Comparison of ENCODE assay signal across 18 cellular contexts in genomic region chr2:42223822-42224268, GRCh38. TPM values are rescaled to one million over a fixed set of nuclear protein-coding genes. Genes with fewer than 3 reads are reported as not detected.
DNase-seq lines count a peak whose midpoint lies in the region; ATAC-seq, FAIRE-seq and TF ChIP-seq lines count a peak whose summit lies in the region.
"Had no signal": no experiment of that assay in that cellular context is flagged by ENCODE, and none has a peak within 500 bp of the region (broad histone marks: within the 10 kb centered on the region; RNA-seq: fewer than 3 reads in every experiment).

No MANE protein-coding gene starts in this region.

- no peak for TF ChIP-seq POLR2A in endothelial cell of umbilical vein (IDR thresholded peaks at IDR 0.05; ENCODE audit: low read depth, low read length)

- TF ChIP-seq CTCF in PC-9 (conservative IDR thresholded peaks at IDR 0.05) (no peak), endothelial cell of umbilical vein (IDR thresholded peaks at IDR 0.05; ENCODE audit: extremely low read depth in 1 of 2, insufficient read depth in 1 of 2, low read depth in 1 of 2, low read length in 2 of 2) (no peak)

- no peaks in the 10 kb centered on the region for H3K9me2 ChIP-seq in PC-9 (ENCODE audit: insufficient read depth)

- H3K4me1 ChIP-seq in PC-9 (replicated peaks; ENCODE audit: insufficient read depth) (no peaks in the 10 kb centered on the region), endothelial cell of umbilical vein (ENCODE audit: control insufficient read depth, extremely low read depth, insufficient read depth, low read length) (peaks cover 13% of the 10 kb centered on the region), skeletal muscle satellite cell (ENCODE audit: control insufficient read depth, insufficient read depth, low read length) (peaks cover 24% of the 10 kb centered on the region)

- POLR2A ChIA-PET in PC-9 (lab: Charles Lee; ENCODE audit: unreplicated experiment) (no interaction called here), endothelial cell of umbilical vein (lab: Charles Lee) (no interaction called here)

- H3K27me3 ChIP-seq in PC-9 (ENCODE audit: insufficient read depth, low read depth) (no peaks in the 10 kb centered on the region), endothelial cell of umbilical vein (ENCODE audit: control insufficient read depth in 2 of 2, insufficient read depth in 2 of 2, low read length in 2 of 2) (no peaks in the 10 kb centered on the region), skeletal muscle satellite cell (ENCODE audit: control insufficient read depth, insufficient read depth, low read length) (no peaks in the 10 kb centered on the region)
- H3K27me3 ChIP-seq: tibial nerve had no signal

- H3K4me2 ChIP-seq in PC-9 = no peak overlapping the region
- peak overlapping the region; percentile 53 for H3K4me2 ChIP-seq in endothelial cell of umbilical vein (ENCODE audit: insufficient read depth, low read length)
- H3K4me2 ChIP-seq in skeletal muscle satellite cell (ENCODE audit: low read length) = peak overlapping the region; percentile 46
- H3K4me2 ChIP-seq: GM23338 had no signal

- H3K9me1 ChIP-seq in endothelial cell of umbilical vein (replicated peaks; ENCODE audit: control insufficient read depth, extremely low read depth, insufficient read depth, low read length) = no peaks in the 10 kb centered on the region

- H4K20me1 ChIP-seq in PC-9 (ENCODE audit: insufficient read depth) (no peaks in the 10 kb centered on the region; the same call in 1 of the 2 replicates), endothelial cell of umbilical vein (replicated peaks; ENCODE audit: control insufficient read depth, extremely low read depth, insufficient read depth, low read length) (no peaks in the 10 kb centered on the region)

- H3K9ac ChIP-seq in endothelial cell of umbilical vein (replicated peaks; ENCODE audit: extremely low read depth, insufficient read depth, low read length) = no peak overlapping the region
- peak overlapping the region; percentile 28 for H3K9ac ChIP-seq in skeletal muscle satellite cell (ENCODE audit: low read depth, low read length)

- H2AFZ ChIP-seq in PC-9 = no peak overlapping the region
- no peak overlapping the region for H2AFZ ChIP-seq in endothelial cell of umbilical vein (ENCODE audit: low read depth, low read length)
- H2AFZ ChIP-seq: GM23338 had no signal

- FAIRE-seq in endothelial cell of umbilical vein (lab: Jason Lieb, UNC) = peak; percentile 28

- peak overlapping the region; percentile 24; the same call in 1 of the 2 replicates for H3K27ac ChIP-seq in PC-9
- peak overlapping the region; percentile 12 for H3K27ac ChIP-seq in endothelial cell of umbilical vein (ENCODE audit: insufficient read depth, low read depth, low read length)
- H3K27ac ChIP-seq: lower lobe of right lung, tibial nerve had no signal

- BruUV-seq in PC-9 (replicated peaks; lab: Mats Ljungman, UMichigan) (no TSS peak), endothelial cell of umbilical vein (replicated peaks; lab: Mats Ljungman, UMichigan) (no TSS peak)

- intact Hi-C loops in PC-9 (cut with micrococcal nuclease; ENCODE audit: unreplicated experiment) (no loop called here), endothelial cell of umbilical vein (cut with micrococcal nuclease) (no loop called here)

- H3K79me2 ChIP-seq in PC-9 (ENCODE audit: low read depth) (peaks cover 31% of the 10 kb centered on the region), endothelial cell of umbilical vein (ENCODE audit: control insufficient read depth, insufficient read depth, low read length) (peaks cover 6% of the 10 kb centered on the region)

- H3F3A ChIP-seq in PC-9 (ENCODE audit: insufficient read depth, low read depth) = peaks cover 20% of the 10 kb centered on the region; the same call in 1 of the 2 replicates

- H3K4me3 ChIP-seq in PC-9 (no peak overlapping the region), endothelial cell of umbilical vein (replicated peaks in 1 of 3; ENCODE audit: insufficient read depth in 1 of 3, low read depth in 1 of 3, low read length in 3 of 3) (no peak overlapping the region), skeletal muscle satellite cell (ENCODE audit: low read length) (no peak overlapping the region)
- H3K4me3 ChIP-seq: GM23338, lower lobe of right lung, tibial nerve had no signal

- H3K9me3 ChIP-seq in PC-9 (ENCODE audit: insufficient read depth, low read depth) = no peaks in the 10 kb centered on the region
- no peaks in the 10 kb centered on the region for H3K9me3 ChIP-seq in endothelial cell of umbilical vein (replicated peaks; ENCODE audit: control insufficient read depth, insufficient read depth, low read length)
- H3K9me3 ChIP-seq in skeletal muscle satellite cell (replicated peaks; ENCODE audit: low read length) = no peaks in the 10 kb centered on the region
- H3K9me3 ChIP-seq: lower lobe of right lung, tibial nerve had no signal

- CTCF ChIA-PET in PC-9 (lab: Charles Lee) = no interaction called here
- CTCF ChIA-PET in endothelial cell of umbilical vein (lab: Charles Lee) = interaction anchor here (1.3 to 1.9 kb wide), 2 partner anchors 10 to 105 kb away, joined by 5 to 7 read pairs; no protein-coding TSS in a partner anchor

- ATAC-seq in activated CD4-positive, CD25-positive, alpha-beta regulatory T cell treated with anti-CD3 and anti-CD28 coated beads, Interleukin-2, amount 50 U/mL, for 24 hours = peak; percentile 36 to 54
- ATAC-seq in GM18909 (IDR thresholded peaks at IDR 0.05; ENCODE audit: poor library complexity, unreplicated experiment) (no peak), GM21447 (IDR thresholded peaks at IDR 0.05; ENCODE audit: unreplicated experiment) (no peak)
- ATAC-seq: GM23338, lower lobe of right lung, Right ventricle myocardium inferior had no signal

- H3K36me3 ChIP-seq in PC-9 (ENCODE audit: low read depth) (no peaks in the 10 kb centered on the region), endothelial cell of umbilical vein (ENCODE audit: control insufficient read depth in 2 of 2, extremely low read depth in 1 of 2, insufficient read depth in 2 of 2, low read length in 2 of 2) (no peaks in the 10 kb centered on the region), skeletal muscle satellite cell (ENCODE audit: insufficient read depth, low read length) (no peaks in the 10 kb centered on the region)
- H3K36me3 ChIP-seq: lower lobe of right lung, tibial nerve had no signal

- DNase-seq in activated CD4-positive, CD25-positive, alpha-beta regulatory T cell treated with anti-CD3 and anti-CD28 coated beads, Interleukin-2, amount 50 U/mL, for 72 hours = no peak
- DNase-seq in PC-9 = no peak
- peak; percentile 64 for DNase-seq in endothelial cell of umbilical vein (ENCODE audit: low read depth, low spot score)
- DNase-seq in T1000 (lab: John Stamatoyannopoulos, UW) = no peak
- DNase-seq: DMS 273 treated with DMSO at 0.1 percent for 48 hours, endodermal cell, hippocampal formation, lower lobe of right lung, NCI-H1436, NCI-H526 treated with DMSO at 0.1 percent for 48 hours, nucleus accumbens had no signal

- dilution Hi-C loops in endothelial cell of umbilical vein (cut with MboI; ENCODE audit: extremely low pct_ligation_motif_present, low sequenced_read_pairs) = no loop called here

TF ChIP-seq in endothelial cell of umbilical vein, 7 proteins besides CTCF, POLR2A, EP300 and RAD21:
- TF ChIP-seq POLR2AphosphoS5 (IDR thresholded peaks at IDR 0.05; ENCODE audit: insufficient read depth, low read depth, low read length) = no peak
- TF ChIP-seq MAX (IDR thresholded peaks at IDR 0.05; ENCODE audit: insufficient read depth, insufficient read length) = no peak
- TF ChIP-seq GATA2 (IDR thresholded peaks at IDR 0.05; ENCODE audit: insufficient read depth, insufficient read length, low read depth, low read length) = no peak
- no peak for TF ChIP-seq EZH2 (IDR thresholded peaks at IDR 0.05; ENCODE audit: borderline replicate concordance, low read depth, low read length, severe bottlenecking)
- no peak for TF ChIP-seq JUN (IDR thresholded peaks at IDR 0.05; ENCODE audit: borderline replicate concordance, insufficient read depth, insufficient read length, low read depth)
- no peak for TF ChIP-seq MYC (IDR thresholded peaks at IDR 0.05; ENCODE audit: low read depth, low read length)
- no peak for TF ChIP-seq FOS (IDR thresholded peaks at IDR 0.05; ENCODE audit: borderline replicate concordance, insufficient read depth, low read length)
TF ChIP-seq in endothelial cell of umbilical vein: peak in this region for 0.

RNA-seq across cellular contexts. Expression of gene EML4, which starts 54.7 kb away (rescaled TPM):
- 52.0 and 64.1 TPM in 2 replicates for total RNA-seq in PC-9 (2021)
- 30.8 and 32.0 TPM in 2 replicates for total RNA-seq in endothelial cell of umbilical vein
- 11.1 and 13.3 TPM in 2 replicates for polyA plus RNA-seq in endothelial cell of umbilical vein
- 13.3 and 13.4 TPM in 2 replicates for polyA plus RNA-seq in endothelial cell of umbilical vein (2011; cell fraction: cytosol; rRNA removed)
- polyA plus RNA-seq in endothelial cell of umbilical vein (2011; cell fraction: nucleus; rRNA removed) = 32.8 and 41.2 TPM in 2 replicates
- 14.7 and 21.6 TPM in 2 replicates for polyA plus RNA-seq in endothelial cell of umbilical vein (2012)
- polyA minus RNA-seq in endothelial cell of umbilical vein = 40.5 and 42.8 TPM in 2 replicates
- 19.7 TPM for polyA minus RNA-seq in endothelial cell of umbilical vein (2011; cell fraction: cytosol; rRNA and poly(A)+ RNA removed)
- polyA minus RNA-seq in endothelial cell of umbilical vein (2011; cell fraction: nucleus; rRNA and poly(A)+ RNA removed) = 37.8 and 48.9 TPM in 2 replicates
- total RNA-seq in skeletal muscle satellite cell (2012; rRNA removed) = 29.9 and 39.8 TPM in 2 replicates

Comparison
In these comparisons a context has a peak if more than half of its experiments do, and no peak if none do; other contexts are left out.
1. ATAC-seq: peak in activated CD4-positive, CD25-positive, alpha-beta regulatory T cell treated with anti-CD3 and anti-CD28 coated beads, Interleukin-2, amount 50 U/mL, for 24 hours (2 of 2); none in GM18909 (single experiment) and GM21447 (single experiment).